ENCODE assay signal across 14 cellular contexts in the genomic region with DNA sequence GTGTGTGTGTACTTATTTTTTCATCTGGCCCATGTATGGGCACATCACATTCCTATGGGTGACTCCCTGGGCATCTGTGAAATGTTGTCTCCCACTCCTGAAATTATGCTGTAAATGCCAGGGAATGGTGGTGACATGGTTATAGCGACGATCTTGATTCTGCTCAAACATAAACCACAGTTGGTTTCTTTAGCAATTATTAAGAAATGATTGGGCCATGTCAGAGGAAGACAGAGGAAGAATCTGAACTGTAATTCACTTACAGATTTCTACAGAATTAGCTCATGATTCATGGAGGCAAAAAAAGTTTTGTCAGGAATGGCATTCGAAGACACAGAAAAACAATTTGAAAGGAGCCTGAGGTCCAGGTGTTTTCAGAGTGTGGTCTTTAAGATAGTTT.
"Had no signal": no experiment of that assay in that cellular context is flagged by ENCODE, and none has a peak within 500 bp of the region (broad histone marks: within the 10 kb centered on the region; RNA-seq: fewer than 3 reads in every experiment).

No MANE protein-coding gene starts in this region.

- DNase-seq: activated CD4-positive, alpha-beta T cell treated with anti-CD3 and anti-CD28 coated beads, Interleukin-2, amount 50 U/mL, for 4 hours; activated naive CD4-positive, alpha-beta T cell; activated T-cell treated with anti-CD3 and anti-CD28 coated beads, Interleukin-2, amount 50 U/mL, for 72 hours; caudate nucleus; effector CD8-positive, alpha-beta T cell; foreskin melanocyte; left lung; mesendoderm; pancreas; retina; upper lobe of right lung had no signal

- H3K9me3 Mint-ChIP-seq: activated T-cell treated with anti-CD3 and anti-CD28 coated beads, Interleukin-2, amount 50 U/mL, for 72 hours; neural crest cell; T-helper 1 cell treated with Interleukin-12 subunit alpha and Interleukin-12 subunit beta and Interleukin-4 antibody, amounts not matched to agents 30 μg/mL and 1 μg/mL, for 36 hours had no signal

- H3K27ac Mint-ChIP-seq: activated T-cell treated with anti-CD3 and anti-CD28 coated beads, Interleukin-2, amount 50 U/mL, for 72 hours; T-helper 1 cell treated with Interleukin-12 subunit alpha and Interleukin-12 subunit beta and Interleukin-4 antibody, amounts not matched to agents 30 μg/mL and 1 μg/mL, for 36 hours had no signal

- ATAC-seq: activated T-cell treated with anti-CD3 and anti-CD28 coated beads, Interleukin-2, amount 50 U/mL, for 72 hours; left lung; upper lobe of right lung had no signal

- H3K4me3 ChIP-seq: coronary artery, left lung, pancreas, upper lobe of right lung had no signal

- H3K27me3 ChIP-seq: left lung, pancreas, upper lobe of right lung had no signal

- H3K27ac ChIP-seq: coronary artery, left lung, upper lobe of right lung had no signal

- H3K36me3 ChIP-seq: left lung, pancreas, upper lobe of right lung had no signal

- H3K9me3 ChIP-seq: left lung, pancreas, upper lobe of right lung had no signal

- H3K4me3 Mint-ChIP-seq: activated T-cell treated with anti-CD3 and anti-CD28 coated beads, Interleukin-2, amount 50 U/mL, for 72 hours; neural crest cell; T-helper 1 cell treated with Interleukin-12 subunit alpha and Interleukin-12 subunit beta and Interleukin-4 antibody, amounts not matched to agents 30 μg/mL and 1 μg/mL, for 36 hours had no signal

- H3K4me1 ChIP-seq: pancreas, upper lobe of right lung had no signal
